19 cellular contexts compared by ENCODE assay signal in genomic region chr22:40541300-40541699, GRCh38.
DNase-seq lines count a peak whose midpoint lies in the region; ATAC-seq, FAIRE-seq and TF ChIP-seq lines count a peak whose summit lies in the region.
"Had no signal": no experiment of that assay in that cellular context is flagged by ENCODE, and none has a peak within 500 bp of the region (broad histone marks: within the 10 kb centered on the region; RNA-seq: fewer than 3 reads in every experiment).

No MANE protein-coding gene starts in this region.

- in situ Hi-C loops in IMR-90 (cut with MboI; ENCODE audit: low sequenced_read_pairs) (no loop called here), GM12878 (cut with MboI) (no loop called here)

- TF ChIP-seq RAD21 in IMR-90 (IDR thresholded peaks at IDR 0.05; ENCODE audit: low read length) (no peak), GM12878 (IDR thresholded peaks at IDR 0.05; ENCODE audit: insufficient read depth, low read depth, low read length) (no peak)

- H4K91ac ChIP-seq in IMR-90 (ENCODE audit: insufficient read depth, low read depth, low read length) = no peak overlapping the region

- peak; percentile 65 for FAIRE-seq in GM12878 (lab: Jason Lieb, UNC)
- FAIRE-seq: astrocyte, G401.6, small intestine had no signal

- no peak overlapping the region for H2AK5ac ChIP-seq in IMR-90 (ENCODE audit: low read depth, low read length)

- no peak overlapping the region for H3K56ac ChIP-seq in IMR-90 (ENCODE audit: extremely low read depth, insufficient read depth, low read length)

- peak; percentile 22 for DNase-seq in stimulated activated CD4-positive, alpha-beta T cell treated with anti-CD3 and anti-CD28 coated beads, Interleukin-1b, Interleukin-23, amount 100 ng/mL, for 48 hours
- DNase-seq in stimulated activated CD4-positive, alpha-beta T cell treated with anti-CD3 and anti-CD28 coated beads, Interleukin-15, amount 100 ng/mL, for 24 hours = no peak
- no peak for DNase-seq in IMR-90
- DNase-seq in GM12878 (ENCODE audit: low read depth, low spot score) = peak; percentile 54
- DNase-seq: Calu3; erythroblast; immature natural killer cell; lower lobe of right lung; naive thymus-derived CD8-positive, alpha-beta T cell; NCI-H1048; small intestine; transverse colon had no signal

- H4K20me1 ChIP-seq in IMR-90 (ENCODE audit: insufficient read depth, low read length) = peaks cover 9% of the 10 kb centered on the region; the same call in 1 of the 2 replicates
- H4K20me1 ChIP-seq in GM12878 (ENCODE audit: control insufficient read depth, insufficient read depth) = no peaks in the 10 kb centered on the region

- 0 out of 2 replicates have a peak overlapping the region, but pooled peaks have one; percentile 48 for H3K14ac ChIP-seq in IMR-90 (replicated peaks; ENCODE audit: low read depth, low read length)

- H3K27me3 ChIP-seq in IMR-90 (ENCODE audit: control insufficient read depth, insufficient read depth, low read length) (no peaks in the 10 kb centered on the region), GM12878 (replicated peaks in 1 of 2; ENCODE audit: control insufficient read depth in 2 of 2, insufficient read depth in 2 of 2, low read length in 1 of 2) (no peaks in the 10 kb centered on the region)
- H3K27me3 ChIP-seq: transverse colon had no signal

- no peak for ATAC-seq in IMR-90 (ENCODE audit: low read depth)
- ATAC-seq in GM12878 = peak; percentile 91
- no peak for ATAC-seq in GM18519 (IDR thresholded peaks at IDR 0.05; ENCODE audit: low FRiP score, unreplicated experiment)
- no peak for ATAC-seq in HG03280 (IDR thresholded peaks at IDR 0.05; ENCODE audit: unreplicated experiment)
- ATAC-seq in GM18858 (IDR thresholded peaks at IDR 0.05; ENCODE audit: unreplicated experiment) = no peak
- ATAC-seq in HG03342 (IDR thresholded peaks at IDR 0.05; ENCODE audit: unreplicated experiment) = no peak
- ATAC-seq: lower lobe of right lung; naive thymus-derived CD8-positive, alpha-beta T cell; Right ventricle myocardium inferior had no signal

- WGBS in IMR-90 (ENCODE audit: extremely low coverage in 2 of 2, insufficient read length in 1 of 2), 2 experiments = 100% methylated on average over 1 of the region's 2 CpGs; no CpG with 5 or more reads in 1 of the 2 experiments
- WGBS in GM12878 (ENCODE audit: insufficient coverage, insufficient replicate concordance, low lambda C conversion rate, missing lambda C conversion rate) = 23% methylated on average over 2 of the region's 2 CpGs

- no peak overlapping the region for H2BK15ac ChIP-seq in IMR-90 (ENCODE audit: low read depth, low read length)

- no peak for TF ChIP-seq POLR2A in IMR-90 (IDR thresholded peaks at IDR 0.05; ENCODE audit: low read depth, low read length)
- no peak for TF ChIP-seq POLR2A in GM12878 (IDR thresholded peaks at IDR 0.05; ENCODE audit: low read depth, low read length)

- SMC1A ChIA-PET in GM12878 (lab: Charles Lee; ENCODE audit: uncharacterized antibody, unreplicated experiment) = interaction anchor here (0.7 to 2.2 kb wide), 7 partner anchors 9 to 103 kb away, joined by 3 to 6 read pairs (median 3); no protein-coding TSS in a partner anchor

- RAD21 ChIA-PET in GM12878 (lab: Charles Lee; ENCODE audit: unreplicated experiment) = interaction anchor here (1.2 to 1.9 kb wide), 4 partner anchors 10 to 105 kb away, joined by 3 to 6 read pairs (median 4); no protein-coding TSS in a partner anchor

- H3K4me3 ChIP-seq in IMR-90 (ENCODE audit: insufficient read depth, low read depth, low read length) (no peak overlapping the region), GM12878 (no peak overlapping the region)
- H3K4me3 ChIP-seq: lower lobe of right lung, transverse colon had no signal

- no peaks in the 10 kb centered on the region for H3K4me1 ChIP-seq in IMR-90 (ENCODE audit: control insufficient read depth, insufficient read depth, low read length)
- H3K4me1 ChIP-seq in GM12878 (ENCODE audit: control insufficient read depth, insufficient read depth, low read length) = peaks cover 7% of the 10 kb centered on the region

- H3K4me2 ChIP-seq in IMR-90 (ENCODE audit: low read depth, low read length) = no peak overlapping the region
- peak overlapping the region; percentile 44; the same call in 1 of the 2 replicates for H3K4me2 ChIP-seq in GM12878 (ENCODE audit: control insufficient read depth, insufficient read depth)

- no peak overlapping the region for H2BK20ac ChIP-seq in IMR-90 (ENCODE audit: low read depth, low read length)

- no peak for TF ChIP-seq CTCF in IMR-90 (conservative IDR thresholded peaks at IDR 0.05; ENCODE audit: low read depth, low read length)
- TF ChIP-seq CTCF in GM12878 (IDR thresholded peaks at IDR 0.05 in 2 of 3, conservative IDR thresholded peaks at IDR 0.05 in 1 of 3; ENCODE audit: control insufficient read depth in 2 of 3, extremely low read depth in 1 of 3, insufficient read depth in 1 of 3, low read depth in 3 of 3, low read length in 3 of 3) = no peak

- CTCF ChIA-PET in IMR-90 (lab: Yijun Ruan, JAX) = no interaction called here
- CTCF ChIA-PET in GM12878 (lab: Yijun Ruan, JAX) = interaction anchor here (1.0 to 1.7 kb wide), 5 partner anchors 11 to 25 kb away, joined by 3 read pairs; no protein-coding TSS in a partner anchor

- no peak overlapping the region for H4K5ac ChIP-seq in IMR-90 (ENCODE audit: low read depth, low read length)

- dilution Hi-C loops in IMR-90 (cut with HindIII; ENCODE audit: low sequenced_read_pairs, unreplicated experiment) = no loop called here

- H3K9ac ChIP-seq in IMR-90 (ENCODE audit: low read depth, low read length) = no peak overlapping the region
- H3K9ac ChIP-seq in GM12878 (ENCODE audit: control insufficient read depth, insufficient read depth, low read length) = no peak overlapping the region

- H2AK9ac ChIP-seq in IMR-90 (replicated peaks; ENCODE audit: low read depth, low read length, poor library complexity) = no peak overlapping the region

- intact Hi-C loops in IMR-90 (cut with micrococcal nuclease) = no loop called here
- intact Hi-C loops in GM12878 (cut with micrococcal nuclease; ENCODE audit: unreplicated experiment) = no loop called here

- TF ChIP-seq EP300 in GM12878 (IDR thresholded peaks at IDR 0.05; ENCODE audit: borderline replicate concordance in 1 of 2, control insufficient read depth in 1 of 2, low read depth in 2 of 2, low read length in 2 of 2) = no peak

- no peak overlapping the region for H4K8ac ChIP-seq in IMR-90 (ENCODE audit: low read depth in 2 of 2, low read length in 2 of 2)

- no peak overlapping the region for H3K27ac ChIP-seq in IMR-90 (ENCODE audit: insufficient read depth, low read length)
- H3K27ac ChIP-seq in GM12878 (ENCODE audit: control insufficient read depth, insufficient read depth) = no peak overlapping the region
- H3K27ac ChIP-seq: lower lobe of right lung, transverse colon had no signal

- no peak overlapping the region for H2BK5ac ChIP-seq in IMR-90 (ENCODE audit: low read depth, low read length, poor library complexity, severe bottlenecking)

- no peak overlapping the region for H3K4ac ChIP-seq in IMR-90 (ENCODE audit: low read depth, low read length)

- peaks cover 21 to 49% of the 10 kb centered on the region in 2 experiments for H3K79me1 ChIP-seq in IMR-90 (ENCODE audit: low read depth in 1 of 2, low read length in 2 of 2)

- POLR2A ChIA-PET in IMR-90 (lab: Charles Lee; ENCODE audit: unreplicated experiment) = no interaction called here
- POLR2A ChIA-PET in GM12878 (lab: Charles Lee) = interaction anchor here (0.9 to 1.2 kb wide), 4 partner anchors 10 to 195 kb away, joined by 3 to 4 read pairs (median 4); partner anchors contain the start of gene ADSL

- H2BK120ac ChIP-seq in IMR-90 (ENCODE audit: low read depth, low read length) = no peak overlapping the region

- no peak overlapping the region for H3K18ac ChIP-seq in IMR-90 (ENCODE audit: low read depth, low read length)

- peaks cover 4% of the 10 kb centered on the region for H3K79me2 ChIP-seq in GM12878 (ENCODE audit: control insufficient read depth, insufficient read depth, low read length)

- H3K23ac ChIP-seq in IMR-90 (ENCODE audit: low read depth, low read length) = peak overlapping the region; percentile 35; the same call in 1 of the 2 replicates

- H3K9me1 ChIP-seq in IMR-90 (ENCODE audit: insufficient read depth, low read length) = peaks cover 7% of the 10 kb centered on the region

- no peaks in the 10 kb centered on the region for H3K9me3 ChIP-seq in IMR-90 (ENCODE audit: control insufficient read depth, insufficient read depth, low read length)
- no peaks in the 10 kb centered on the region for H3K9me3 ChIP-seq in GM12878 (replicated peaks; ENCODE audit: control insufficient read depth, insufficient read depth, low read length)
- H3K9me3 ChIP-seq: lower lobe of right lung, transverse colon had no signal

- BruUV-seq in IMR-90 (replicated peaks; lab: Mats Ljungman, UMichigan) (no TSS peak), GM12878 (replicated peaks; lab: Mats Ljungman, UMichigan) (no TSS peak)

- H2AFZ ChIP-seq in IMR-90 (replicated peaks; ENCODE audit: low read length, poor library complexity) = no peak overlapping the region
- H2AFZ ChIP-seq in GM12878 (ENCODE audit: control insufficient read depth, low read depth, low read length) = no peak overlapping the region

- H3K36me3 ChIP-seq in IMR-90 (ENCODE audit: control insufficient read depth, insufficient read depth, low read length) (peaks cover 3% of the 10 kb centered on the region), GM12878 (ENCODE audit: control insufficient read depth in 2 of 2, insufficient read depth in 2 of 2, low read length in 1 of 2) (no peaks in the 10 kb centered on the region; a peak in 1 of 4 replicates)

TF ChIP-seq in IMR-90, 13 proteins besides CTCF, POLR2A, EP300 and RAD21 (continues in another document):
- TF ChIP-seq SMC3 (IDR thresholded peaks at IDR 0.05; ENCODE audit: low read depth, low read length) (no peak), BHLHE40 (IDR thresholded peaks at IDR 0.05; ENCODE audit: low read depth, low read length) (no peak), MXI1 (IDR thresholded peaks at IDR 0.05; ENCODE audit: borderline replicate concordance, low read depth, low read length) (no peak), FOS (IDR thresholded peaks at IDR 0.05; ENCODE audit: low read depth, low read length) (no peak)

TF ChIP-seq in GM12878, 131 proteins besides CTCF, POLR2A, EP300 and RAD21 (continues in another document):
- peak; percentile 92 for TF ChIP-seq RUNX3 (IDR thresholded peaks at IDR 0.05; ENCODE audit: low read length)
- TF ChIP-seq PKNOX1 (IDR thresholded peaks at IDR 0.05) = no peak

Comparison
In these comparisons a context has a peak if more than half of its experiments do, and no peak if none do; other contexts are left out.
1. DNase-seq: peak in stimulated activated CD4-positive, alpha-beta T cell treated with anti-CD3 and anti-CD28 coated beads, Interleukin-1b, Interleukin-23, amount 100 ng/mL, for 48 hours (single experiment) and GM12878 (single experiment); none in stimulated activated CD4-positive, alpha-beta T cell treated with anti-CD3 and anti-CD28 coated beads, Interleukin-15, amount 100 ng/mL, for 24 hours (single experiment) and IMR-90 (single experiment).